ENCODE assay signal across 17 cellular contexts in the genomic region with DNA sequence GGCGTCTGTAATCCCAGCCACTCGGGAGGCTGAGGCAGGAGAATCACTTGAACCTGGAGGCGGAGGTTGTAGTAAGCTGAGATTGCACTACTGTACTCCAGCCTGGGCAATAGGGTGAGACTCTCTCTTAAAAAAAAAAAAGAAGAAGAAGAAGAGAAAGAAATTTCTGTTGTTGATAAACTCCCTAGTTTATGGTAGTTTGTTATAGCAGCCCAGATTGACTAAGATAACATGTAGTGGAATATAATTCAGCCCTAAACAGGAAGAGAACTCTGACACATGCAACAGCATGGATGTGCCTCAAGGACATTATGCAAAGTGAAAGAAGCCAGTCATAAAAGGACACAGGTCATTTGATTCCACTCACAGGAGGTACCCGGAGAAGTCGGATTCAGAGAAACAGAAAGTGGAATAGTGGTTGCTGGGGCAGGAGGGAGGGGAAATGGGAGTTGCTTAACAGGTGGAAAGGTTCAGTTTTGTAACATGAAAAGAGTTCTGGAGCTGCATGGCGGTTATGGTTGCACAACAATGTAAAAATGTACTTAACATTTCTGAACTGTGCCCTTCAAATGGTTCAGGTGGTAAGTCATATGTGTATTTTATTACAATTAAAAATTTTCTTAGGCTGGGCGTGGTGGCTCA. TPM values are rescaled to one million over a fixed set of nuclear protein-coding genes. Genes with fewer than 3 reads are reported as not detected.
DNase-seq lines count a peak whose midpoint lies in the region; TF ChIP-seq lines count a peak whose summit lies in the region.
"Had no signal": no experiment of that assay in that cellular context is flagged by ENCODE, and none has a peak within 500 bp of the region (broad histone marks: within the 10 kb centered on the region; RNA-seq: fewer than 3 reads in every experiment).

No MANE protein-coding gene starts in this region.

- H3K27me3 ChIP-seq in trophoblast cell (ENCODE audit: insufficient read depth, low read length): no peaks in the 10 kb centered on the region
- H3K27me3 ChIP-seq: uterus had no signal

- no peak overlapping the region for H4K91ac ChIP-seq in trophoblast cell (ENCODE audit: low read depth, low read length)

- no peak overlapping the region for H2BK120ac ChIP-seq in trophoblast cell (ENCODE audit: insufficient read depth, low read length, poor library complexity)

- no peaks in the 10 kb centered on the region for H3K79me2 ChIP-seq in trophoblast cell (ENCODE audit: control insufficient read depth, insufficient read depth, low read length, poor library complexity)

- H3K4me1 Mint-ChIP-seq in IgD-negative memory B cell: peaks cover 20 to 40% (median 37%) of the 10 kb centered on the region in 3 donors

- H2BK5ac ChIP-seq in trophoblast cell (ENCODE audit: low read depth, low read length, poor library complexity): no peak overlapping the region

- no peaks in the 10 kb centered on the region for H3K9me3 ChIP-seq in trophoblast cell (ENCODE audit: insufficient read depth, low read depth, low read length)
- H3K9me3 ChIP-seq: uterus had no signal

- H4K8ac ChIP-seq in trophoblast cell (ENCODE audit: low read depth, low read length): no peak overlapping the region

- no peak overlapping the region for H3K14ac ChIP-seq in trophoblast cell (ENCODE audit: low read length)

- H3K27me3 Mint-ChIP-seq in IgD-negative memory B cell: no peaks in the 10 kb centered on the region
- H3K27me3 Mint-ChIP-seq: activated naive CD8-positive, alpha-beta T cell had no signal

- peak overlapping the region; percentile 46 to 54 (median 50) for H3K27ac Mint-ChIP-seq in IgD-negative memory B cell
- H3K27ac Mint-ChIP-seq: activated naive CD8-positive, alpha-beta T cell; CD8-positive, alpha-beta T cell had no signal

- H3K4me2 ChIP-seq in trophoblast cell (ENCODE audit: low read length): no peak overlapping the region

- TF ChIP-seq CTCF in fibroblast of pulmonary artery (IDR thresholded peaks at IDR 0.05; ENCODE audit: low read length, missing control alignments): no peak

- no peaks in the 10 kb centered on the region for H3K36me3 Mint-ChIP-seq in IgD-negative memory B cell
- H3K36me3 Mint-ChIP-seq: activated naive CD8-positive, alpha-beta T cell; CD8-positive, alpha-beta T cell had no signal

- no peak overlapping the region for H3K23ac ChIP-seq in trophoblast cell (ENCODE audit: low read length)

- no peak overlapping the region for H2AFZ ChIP-seq in trophoblast cell (ENCODE audit: insufficient read depth, low read length, poor library complexity)

- H3K79me1 ChIP-seq in trophoblast cell (ENCODE audit: low read length): peaks cover 6% of the 10 kb centered on the region

- H3K4ac ChIP-seq in trophoblast cell (ENCODE audit: low read depth, low read length): no peak overlapping the region

- WGBS in trophoblast cell (ENCODE audit: extremely low coverage, insufficient coverage, insufficient read length): no CpG with 5 or more reads among the region's 7 CpGs

- peaks cover 13 to 19% of the 10 kb centered on the region in 2 experiments for H3K4me1 ChIP-seq in trophoblast cell (ENCODE audit: control insufficient read depth in 1 of 2, insufficient read depth in 2 of 2, low read length in 2 of 2)
- H3K4me1 ChIP-seq: uterus had no signal

- H3K9ac ChIP-seq in trophoblast cell (ENCODE audit: low read length): no peak overlapping the region

- peaks cover 0 to 2% (median 0%) of the 10 kb centered on the region in 3 donors for H3K9me3 Mint-ChIP-seq in IgD-negative memory B cell
- H3K9me3 Mint-ChIP-seq: CD8-positive, alpha-beta T cell; nephron had no signal

- no peak overlapping the region for H4K12ac ChIP-seq in trophoblast cell (ENCODE audit: low read depth, low read length)

- H3K4me3 Mint-ChIP-seq in IgD-negative memory B cell: peak overlapping the region in 2 of 4 donors; percentile 5 to 61
- H3K4me3 Mint-ChIP-seq: activated naive CD8-positive, alpha-beta T cell; CD8-positive, alpha-beta T cell; nephron had no signal

- DNase-seq in RPMI8226 (peak; percentile 49), fibroblast of pulmonary artery (ENCODE audit: low read depth) (peak; percentile 27), trophoblast cell (peak; percentile 91 to 96), NCI-H2227 treated with DMSO at 0.1 percent for 48 hours (lab: John Stamatoyannopoulos, UW) (no peak), SHP77 (lab: John Stamatoyannopoulos, UW) (no peak), NCI-H69 (lab: John Stamatoyannopoulos, UW) (no peak)
- DNase-seq: CD8-positive, alpha-beta T cell; KG1; kidney glomerular epithelial cell; NCI-H1930; NCI-H526; Right ventricle myocardium superior; stimulated activated CD4-positive, alpha-beta T cell treated with anti-CD3 and anti-CD28 coated beads, Interleukin-2, amount 100 ng/mL, for 24 hours; uterus had no signal

- no peak overlapping the region for H2AK5ac ChIP-seq in trophoblast cell (ENCODE audit: low read length)

- H3K18ac ChIP-seq in trophoblast cell (ENCODE audit: low read length): no peak overlapping the region

- H2BK12ac ChIP-seq in trophoblast cell (ENCODE audit: low read length): no peak overlapping the region

- no peaks in the 10 kb centered on the region for H3K36me3 ChIP-seq in trophoblast cell (ENCODE audit: control insufficient read depth in 1 of 2, insufficient read depth in 2 of 2, low read length in 2 of 2)
- H3K36me3 ChIP-seq: uterus had no signal

- H3K4me3 ChIP-seq in fibroblast of pulmonary artery (replicated peaks; ENCODE audit: low read depth, low read length) (no peak overlapping the region), trophoblast cell (ENCODE audit: low read depth, low read length) (no peak overlapping the region)
- H3K4me3 ChIP-seq: uterus had no signal

- H3K27ac ChIP-seq in trophoblast cell (ENCODE audit: low read depth, low read length): no peak overlapping the region
- H3K27ac ChIP-seq: uterus had no signal

RNA-seq across cellular contexts. Expression of a gene that starts 26.0 kb away (rescaled TPM):
- polyA plus RNA-seq in IgD-negative memory B cell: not detected
- not detected in 2 replicates for polyA plus RNA-seq in trophoblast cell (2013)

RNA-seq across cellular contexts. Expression of a gene that starts 30.8 kb away (rescaled TPM):
- polyA plus RNA-seq in IgD-negative memory B cell: not detected
- not detected in 2 replicates for polyA plus RNA-seq in trophoblast cell (2013)

RNA-seq across cellular contexts. Expression of a gene that starts 33.7 kb away (rescaled TPM):
- polyA plus RNA-seq in IgD-negative memory B cell: not detected
- polyA plus RNA-seq in trophoblast cell (2013): not detected in 2 replicates

RNA-seq across cellular contexts. Expression of a gene that starts 38.0 kb away (rescaled TPM):
- polyA plus RNA-seq in IgD-negative memory B cell: not detected
- polyA plus RNA-seq in trophoblast cell (2013): not detected in 2 replicates

RNA-seq across cellular contexts. Expression of a gene that starts 38.1 kb away (rescaled TPM):
- polyA plus RNA-seq in IgD-negative memory B cell: 13.8 TPM
- polyA plus RNA-seq in trophoblast cell (2013): 22.5 and 22.8 TPM in 2 replicates

Comparison
In these comparisons a context has a peak if more than half of its experiments do, and no peak if none do; other contexts are left out.
1. DNase-seq: peak in RPMI8226 (single experiment), fibroblast of pulmonary artery (single experiment) and trophoblast cell (2 of 2); none in NCI-H2227 treated with DMSO at 0.1 percent for 48 hours (single experiment), SHP77 (0 of 2) and NCI-H69 (single experiment).